ENCODE assay signal across 16 cellular contexts in the genomic region with DNA sequence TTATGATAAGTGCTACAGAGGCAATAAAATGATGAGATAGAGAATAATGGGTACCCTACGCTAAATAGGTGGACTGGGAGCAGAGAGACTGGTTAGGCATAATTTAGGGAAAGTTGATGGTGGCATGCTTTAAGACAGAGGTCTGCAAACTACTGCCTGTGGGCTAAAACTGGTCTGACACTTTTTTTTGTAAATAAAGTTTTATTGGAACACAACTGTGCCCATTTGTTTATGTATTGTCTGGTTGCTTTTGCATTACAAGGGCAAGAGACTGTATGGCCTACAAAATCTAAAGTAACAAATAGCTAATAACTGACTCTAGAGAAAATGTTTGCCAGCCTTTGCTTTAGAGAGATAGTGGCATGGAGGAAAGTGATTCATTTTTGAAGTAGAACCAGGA. TPM values are rescaled to one million over a fixed set of nuclear protein-coding genes. Genes with fewer than 3 reads are reported as not detected.
A peak's percentile ranks its signal among the peaks of the same experiment; 100 is the strongest.
DNase-seq lines count a peak whose midpoint lies in the region; ATAC-seq, FAIRE-seq and TF ChIP-seq lines count a peak whose summit lies in the region.
"Had no signal": no experiment of that assay in that cellular context is flagged by ENCODE, and none has a peak within 500 bp of the region (broad histone marks: within the 10 kb centered on the region; RNA-seq: fewer than 3 reads in every experiment).

No MANE protein-coding gene starts in this region.

- H3K27me3 ChIP-seq in neural progenitor cell, result no peaks in the 10 kb centered on the region
- H3K27me3 ChIP-seq: SJSA1 had no signal

- H3K4me3 Mint-ChIP-seq in activated CD4-positive, alpha-beta T cell treated with anti-CD3 and anti-CD28 coated beads, Interleukin-2, amount 10 ng/mL, durations not matched to agents 7 days and 5 days, result no peak overlapping the region
- H3K4me3 Mint-ChIP-seq in activated CD4-positive, alpha-beta T cell treated with anti-CD3 and anti-CD28 coated beads for 36 hours, result no peak overlapping the region
- H3K4me3 Mint-ChIP-seq in HFFc6 (peak overlapping the region; percentile 42; the same call in 1 of the 2 replicates), endothelial cell (ENCODE audit: unreplicated experiment) (peak overlapping the region; percentile 48), neural progenitor cell (peak overlapping the region; percentile 52)
- H3K4me3 Mint-ChIP-seq: CD8-positive, alpha-beta T cell had no signal

- no peak for DNase-seq in activated CD4-positive, alpha-beta T cell treated with anti-CD3 and anti-CD28 coated beads, Interleukin-2, amount 10 ng/mL, durations not matched to agents 7 days and 5 days
- no peak for DNase-seq in activated CD4-positive, alpha-beta T cell treated with anti-CD3 and anti-CD28 coated beads for 36 hours
- no peak for DNase-seq in HFFc6
- no peak for DNase-seq in endothelial cell (ENCODE audit: low spot score)
- DNase-seq in neural progenitor cell (ENCODE audit: low spot score), result no peak
- DNase-seq in OCI-LY7 (ENCODE audit: low spot score), result no peak
- no peak for DNase-seq in NK-92 treated with Interleukin-12 subunit alpha and Interleukin-12 subunit beta, amount 100 ng/mL, for 24 hours (lab: John Stamatoyannopoulos, UW)
- DNase-seq in RCC 7860 (ENCODE audit: low spot score), result no peak
- DNase-seq: CD8-positive, alpha-beta T cell; DMS79; H7; NCI-H1417 treated with DMSO at 0.1 percent for 48 hours; NCI-H187 treated with DMSO at 0.1 percent for 48 hours; NCI-H526 had no signal

- POLR2A ChIA-PET in activated CD4-positive, alpha-beta T cell treated with anti-CD3 and anti-CD28 coated beads, Interleukin-2, amount 10 ng/mL, durations not matched to agents 7 days and 5 days (lab: Charles Lee), result no interaction called here
- POLR2A ChIA-PET in activated CD4-positive, alpha-beta T cell treated with anti-CD3 and anti-CD28 coated beads for 36 hours (lab: Charles Lee), result no interaction called here
- POLR2A ChIA-PET in OCI-LY7 (lab: Charles Lee), result interaction anchor here (0.7 kb wide), 1 partner anchor 583 kb away, joined by 4 read pairs; no protein-coding TSS in a partner anchor

- ATAC-seq in activated CD4-positive, alpha-beta T cell treated with anti-CD3 and anti-CD28 coated beads for 36 hours, result no peak
- ATAC-seq: CD8-positive, alpha-beta T cell had no signal

- no peaks in the 10 kb centered on the region for H3K9me3 ChIP-seq in neural progenitor cell (ENCODE audit: low read depth)
- no peaks in the 10 kb centered on the region for H3K9me3 ChIP-seq in OCI-LY7 (ENCODE audit: low read length)
- H3K9me3 ChIP-seq: SJSA1 had no signal

- no peaks in the 10 kb centered on the region for H3K9me2 ChIP-seq in OCI-LY7 (ENCODE audit: insufficient read depth, low read length)

- H3K79me2 ChIP-seq in neural progenitor cell (ENCODE audit: low read depth), result peaks cover 60% of the 10 kb centered on the region
- peaks cover 56% of the 10 kb centered on the region for H3K79me2 ChIP-seq in OCI-LY7 (ENCODE audit: insufficient read depth, low read depth, low read length)

- no peaks in the 10 kb centered on the region for H3K36me3 ChIP-seq in neural progenitor cell
- peaks cover 48% of the 10 kb centered on the region for H3K36me3 ChIP-seq in OCI-LY7 (ENCODE audit: insufficient read depth, low read length)

- H2AFZ ChIP-seq in neural progenitor cell (replicated peaks) (no peak overlapping the region), OCI-LY7 (ENCODE audit: low read length) (no peak overlapping the region)

- no peak overlapping the region for H3K4me2 ChIP-seq in neural progenitor cell
- H3K4me2 ChIP-seq in OCI-LY7 (ENCODE audit: low read length), result no peak overlapping the region

- peaks cover 33% of the 10 kb centered on the region for H3K4me1 Mint-ChIP-seq in activated CD4-positive, alpha-beta T cell treated with anti-CD3 and anti-CD28 coated beads, Interleukin-2, amount 10 ng/mL, durations not matched to agents 7 days and 5 days
- H3K4me1 Mint-ChIP-seq in activated CD4-positive, alpha-beta T cell treated with anti-CD3 and anti-CD28 coated beads for 36 hours, result peaks cover 39% of the 10 kb centered on the region
- H3K4me1 Mint-ChIP-seq in HFFc6 (ENCODE audit: low read depth), result peaks cover 26% of the 10 kb centered on the region
- H3K4me1 Mint-ChIP-seq in endothelial cell (ENCODE audit: unreplicated experiment), result peaks cover 36% of the 10 kb centered on the region
- peaks cover 14% of the 10 kb centered on the region for H3K4me1 Mint-ChIP-seq in neural progenitor cell

- peaks cover 8% of the 10 kb centered on the region for H4K20me1 ChIP-seq in neural progenitor cell (ENCODE audit: low read depth)
- H4K20me1 ChIP-seq in OCI-LY7 (ENCODE audit: insufficient read depth, low read length), result no peaks in the 10 kb centered on the region

- intact Hi-C loops in activated CD4-positive, alpha-beta T cell treated with anti-CD3 and anti-CD28 coated beads for 36 hours (cut with DNase I, micrococcal nuclease), result loop anchor here (5.0 kb wide), 6 partner anchors 139 to 899 kb away; partner anchors contain the start of genes ZNF367 (in 1 of the 2) and ZNF510 (in 1 of the 2)
- intact Hi-C loops in OCI-LY7 (cut with micrococcal nuclease; ENCODE audit: unreplicated experiment), result loop anchor here (5.0 kb wide), 5 partner anchors 371 to 1754 kb away; partner anchors contain the start of genes NCBP1 and TSTD2

- H3K27ac ChIP-seq in neural progenitor cell (no peak overlapping the region), OCI-LY7 (ENCODE audit: low read depth, low read length, poor library complexity, severe bottlenecking) (no peak overlapping the region)
- H3K27ac ChIP-seq: SJSA1 had no signal

- peaks cover 57% of the 10 kb centered on the region for H3K36me3 Mint-ChIP-seq in activated CD4-positive, alpha-beta T cell treated with anti-CD3 and anti-CD28 coated beads, Interleukin-2, amount 10 ng/mL, durations not matched to agents 7 days and 5 days (ENCODE audit: low read depth)
- H3K36me3 Mint-ChIP-seq in activated CD4-positive, alpha-beta T cell treated with anti-CD3 and anti-CD28 coated beads for 36 hours (ENCODE audit: low read depth), result peaks cover 23% of the 10 kb centered on the region
- H3K36me3 Mint-ChIP-seq in HFFc6 (ENCODE audit: low read depth), result peaks cover 34% of the 10 kb centered on the region
- H3K36me3 Mint-ChIP-seq in endothelial cell (ENCODE audit: low read depth, unreplicated experiment), result peaks cover 18% of the 10 kb centered on the region
- H3K36me3 Mint-ChIP-seq in neural progenitor cell, result peaks cover 16% of the 10 kb centered on the region

- H3K27me3 Mint-ChIP-seq in activated CD4-positive, alpha-beta T cell treated with anti-CD3 and anti-CD28 coated beads, Interleukin-2, amount 10 ng/mL, durations not matched to agents 7 days and 5 days, result no peaks in the 10 kb centered on the region
- H3K27me3 Mint-ChIP-seq in activated CD4-positive, alpha-beta T cell treated with anti-CD3 and anti-CD28 coated beads for 36 hours, result no peaks in the 10 kb centered on the region
- H3K27me3 Mint-ChIP-seq in HFFc6 (ENCODE audit: insufficient read depth) (no peaks in the 10 kb centered on the region; the same call in none of the 2 replicates), endothelial cell (ENCODE audit: unreplicated experiment) (peaks cover 6% of the 10 kb centered on the region), neural progenitor cell (ENCODE audit: insufficient read depth, low read depth) (peaks cover 2% of the 10 kb centered on the region)

- BruUV-seq in OCI-LY7 (replicated peaks; lab: Mats Ljungman, UMichigan), result no TSS peak

- CTCF ChIA-PET in activated CD4-positive, alpha-beta T cell treated with anti-CD3 and anti-CD28 coated beads, Interleukin-2, amount 10 ng/mL, durations not matched to agents 7 days and 5 days (lab: Charles Lee), result interaction anchor here (0.7 kb wide), 1 partner anchor 534 kb away, joined by 4 read pairs; no protein-coding TSS in a partner anchor
- CTCF ChIA-PET in activated CD4-positive, alpha-beta T cell treated with anti-CD3 and anti-CD28 coated beads for 36 hours (lab: Charles Lee), result interaction anchor here (1.0 kb wide), 1 partner anchor 11 kb away, joined by 3 read pairs; no protein-coding TSS in a partner anchor
- CTCF ChIA-PET in OCI-LY7 (lab: Charles Lee; ENCODE audit: unreplicated experiment), result no interaction called here

- no peak for FAIRE-seq in RCC 7860 (lab: Jason Lieb, UNC)
- FAIRE-seq: D721Med had no signal

- H3K27ac Mint-ChIP-seq in activated CD4-positive, alpha-beta T cell treated with anti-CD3 and anti-CD28 coated beads, Interleukin-2, amount 10 ng/mL, durations not matched to agents 7 days and 5 days, result peak overlapping the region; percentile 67
- H3K27ac Mint-ChIP-seq in activated CD4-positive, alpha-beta T cell treated with anti-CD3 and anti-CD28 coated beads for 36 hours, result no peak overlapping the region
- H3K27ac Mint-ChIP-seq in HFFc6 (no peak overlapping the region; the same call in 1 of the 2 replicates), endothelial cell (ENCODE audit: unreplicated experiment) (peak overlapping the region; percentile 20), neural progenitor cell (no peak overlapping the region)
- H3K27ac Mint-ChIP-seq: CD8-positive, alpha-beta T cell had no signal

- no peak overlapping the region for H3K9ac ChIP-seq in neural progenitor cell

- H3F3A ChIP-seq in neural progenitor cell (ENCODE audit: low read depth), result peaks cover 3% of the 10 kb centered on the region

- H3K9me3 Mint-ChIP-seq in activated CD4-positive, alpha-beta T cell treated with anti-CD3 and anti-CD28 coated beads, Interleukin-2, amount 10 ng/mL, durations not matched to agents 7 days and 5 days, result peaks cover 3% of the 10 kb centered on the region
- no peaks in the 10 kb centered on the region for H3K9me3 Mint-ChIP-seq in activated CD4-positive, alpha-beta T cell treated with anti-CD3 and anti-CD28 coated beads for 36 hours (ENCODE audit: low read depth)
- H3K9me3 Mint-ChIP-seq in HFFc6, result peaks cover 5% of the 10 kb centered on the region; the same call in 1 of the 2 replicates
- H3K9me3 Mint-ChIP-seq in endothelial cell (ENCODE audit: unreplicated experiment), result no peaks in the 10 kb centered on the region
- H3K9me3 Mint-ChIP-seq in neural progenitor cell, result no peaks in the 10 kb centered on the region
- H3K9me3 Mint-ChIP-seq: CD8-positive, alpha-beta T cell had no signal

- TF ChIP-seq CTCF in HFFc6 (IDR thresholded peaks at IDR 0.05) (no peak), endothelial cell (IDR thresholded peaks at IDR 0.05; ENCODE audit: unreplicated experiment) (no peak), neural progenitor cell (IDR thresholded peaks at IDR 0.05) (no peak), OCI-LY7 (conservative IDR thresholded peaks at IDR 0.05; ENCODE audit: low read length) (no peak)

- H3K4me1 ChIP-seq in neural progenitor cell (peaks cover 10% of the 10 kb centered on the region), OCI-LY7 (ENCODE audit: insufficient read depth, low read length, poor library complexity, severe bottlenecking) (peaks cover 8% of the 10 kb centered on the region)

- H3K4me3 ChIP-seq in neural progenitor cell (no peak overlapping the region), OCI-LY7 (ENCODE audit: low read depth, low read length, poor library complexity, severe bottlenecking) (no peak overlapping the region)
- H3K4me3 ChIP-seq: SJSA1 had no signal

RNA-seq across cellular contexts. Expression of gene ERCC6L2, which starts 2.5 kb away (rescaled TPM):
- total RNA-seq in activated CD4-positive, alpha-beta T cell treated with anti-CD3 and anti-CD28 coated beads, Interleukin-2, amount 10 ng/mL, durations not matched to agents 7 days and 5 days, result 10 to 100 TPM; 40.7 to 47.2 TPM
- 10 to 100 TPM; 24.0 to 25.9 TPM for total RNA-seq in activated CD4-positive, alpha-beta T cell treated with anti-CD3 and anti-CD28 coated beads for 36 hours
- 10 to 100 TPM; 26.2 to 31.4 (median 29.7) TPM for total RNA-seq in HFFc6 (2021; fragmentation: NEBNext Ultra II Directional; extraction: Animal tissue kit (Norgen Biotek cat#: 25700))
- total RNA-seq in endothelial cell (ENCODE audit: unreplicated experiment), result 40.5 TPM
- total RNA-seq in neural progenitor cell (ENCODE audit: low replicate concordance), result 60.5 and 77.6 TPM in 2 replicates
- 34.9 and 41.0 TPM in 2 replicates for total RNA-seq in OCI-LY7 (2014; rRNA removed; shearing (Covaris generic))
- 38.2 and 38.7 TPM in 2 replicates for total RNA-seq in OCI-LY7 (2022)

Comparison
In these comparisons a context has a peak if more than half of its experiments do, and no peak if none do; other contexts are left out.
1. H3K27ac Mint-ChIP-seq: peak in activated CD4-positive, alpha-beta T cell treated with anti-CD3 and anti-CD28 coated beads, Interleukin-2, amount 10 ng/mL, durations not matched to agents 7 days and 5 days (single experiment) and endothelial cell (single experiment); none in activated CD4-positive, alpha-beta T cell treated with anti-CD3 and anti-CD28 coated beads for 36 hours (single experiment), HFFc6 (single experiment) and neural progenitor cell (single experiment).
2. H3K4me3 Mint-ChIP-seq: peak in HFFc6 (single experiment), endothelial cell (single experiment) and neural progenitor cell (single experiment); none in activated CD4-positive, alpha-beta T cell treated with anti-CD3 and anti-CD28 coated beads, Interleukin-2, amount 10 ng/mL, durations not matched to agents 7 days and 5 days (single experiment) and activated CD4-positive, alpha-beta T cell treated with anti-CD3 and anti-CD28 coated beads for 36 hours (single experiment).